Comparison of ENCODE assay signal across 9 cellular contexts in genomic region chr20:58017237-58017969, GRCh38.
DNase-seq lines count a peak whose midpoint lies in the region; ATAC-seq, FAIRE-seq and TF ChIP-seq lines count a peak whose summit lies in the region.
"Had no signal": no experiment of that assay in that cellular context is flagged by ENCODE, and none has a peak within 500 bp of the region (broad histone marks: within the 10 kb centered on the region; RNA-seq: fewer than 3 reads in every experiment).

No MANE protein-coding gene starts in this region.

- H3K27ac ChIP-seq in keratinocyte (ENCODE audit: control insufficient read depth, insufficient read depth, low read length) (peak overlapping the region; percentile 63), substantia nigra (ENCODE audit: low read depth, low read length, poor library complexity, severe bottlenecking) (peak overlapping the region; percentile 69), mesenchymal stem cell (ENCODE audit: low read length, poor library complexity, severe bottlenecking) (no peak overlapping the region), OCI-LY7 (ENCODE audit: low read depth, low read length, poor library complexity, severe bottlenecking) (no peak overlapping the region)

- peaks cover 34% of the 10 kb centered on the region for H3K4me1 ChIP-seq in keratinocyte (ENCODE audit: control insufficient read depth, extremely low read depth, insufficient read depth, low read length)
- H3K4me1 ChIP-seq in mesenchymal stem cell (ENCODE audit: control insufficient read depth, insufficient read depth, low read depth, low read length), result peaks cover 1% of the 10 kb centered on the region
- no peaks in the 10 kb centered on the region for H3K4me1 ChIP-seq in OCI-LY7 (ENCODE audit: insufficient read depth, low read length, poor library complexity, severe bottlenecking)

- no peak overlapping the region for H2BK120ac ChIP-seq in mesenchymal stem cell (ENCODE audit: low read depth, low read length)

- no peaks in the 10 kb centered on the region for H3K79me1 ChIP-seq in mesenchymal stem cell (replicated peaks; ENCODE audit: low read length, poor library complexity, severe bottlenecking)

- H3K23ac ChIP-seq in mesenchymal stem cell (ENCODE audit: low read length in 2 of 2), result no peak overlapping the region

- peak; percentile 81 for FAIRE-seq in keratinocyte (lab: Jason Lieb, UNC)

- no peaks in the 10 kb centered on the region for H3K9me2 ChIP-seq in OCI-LY7 (ENCODE audit: insufficient read depth, low read length)

- TF ChIP-seq CTCF in keratinocyte (optimal IDR thresholded peaks at IDR 0.05 in 1 of 3, IDR thresholded peaks at IDR 0.05 in 1 of 3, conservative IDR thresholded peaks at IDR 0.05 in 1 of 3; ENCODE audit: extremely low read depth in 1 of 3, insufficient read depth in 2 of 3, low read length in 3 of 3), result no peak
- TF ChIP-seq CTCF in OCI-LY7 (conservative IDR thresholded peaks at IDR 0.05; ENCODE audit: low read length), result no peak

- H3K9ac ChIP-seq in keratinocyte (ENCODE audit: control insufficient read depth, extremely low read depth, insufficient read depth, low read length) (peak overlapping the region; percentile 17), mesenchymal stem cell (ENCODE audit: low read length) (no peak overlapping the region)

- no peak overlapping the region for H3K18ac ChIP-seq in mesenchymal stem cell (ENCODE audit: low read depth in 1 of 2, low read length in 2 of 2)

- no peaks in the 10 kb centered on the region for H3K79me2 ChIP-seq in keratinocyte (ENCODE audit: control insufficient read depth, insufficient read depth, low read length)
- no peaks in the 10 kb centered on the region for H3K79me2 ChIP-seq in OCI-LY7 (ENCODE audit: insufficient read depth, low read depth, low read length)

- H4K91ac ChIP-seq in mesenchymal stem cell (ENCODE audit: low read length), result no peak overlapping the region

- H3K4me2 ChIP-seq in keratinocyte (ENCODE audit: control insufficient read depth, extremely low read depth, insufficient read depth, low read depth, low read length) (peak overlapping the region; percentile 66), mesenchymal stem cell (ENCODE audit: low read length, poor library complexity, severe bottlenecking) (no peak overlapping the region), OCI-LY7 (ENCODE audit: low read length) (no peak overlapping the region)

- peak; percentile 93 for DNase-seq in HT-29 (ENCODE audit: low spot score)
- DNase-seq in astrocyte of the hippocampus (ENCODE audit: low read depth, low spot score), result peak; percentile 85
- peak; percentile 64 for DNase-seq in keratinocyte (ENCODE audit: low read depth, low spot score)
- peak; percentile 19 to 92 (median 75) for DNase-seq in substantia nigra (lab: John Stamatoyannopoulos, UW)
- DNase-seq in mesenchymal stem cell, result no peak
- no peak for DNase-seq in OCI-LY7 (ENCODE audit: low spot score)
- DNase-seq in activated CD4-positive, alpha-beta T cell treated with anti-CD3 and anti-CD28 coated beads, Interleukin-2, amount 50 U/mL, for 4 hours, result no peak

- POLR2A ChIA-PET in OCI-LY7 (lab: Charles Lee), result no interaction called here

- H3K36me3 ChIP-seq in keratinocyte (ENCODE audit: control insufficient read depth in 2 of 2, extremely low read depth in 1 of 2, insufficient read depth in 2 of 2, low read length in 2 of 2) (no peaks in the 10 kb centered on the region), mesenchymal stem cell (ENCODE audit: control insufficient read depth in 1 of 2, insufficient read depth in 2 of 2, low read depth in 1 of 2, low read length in 2 of 2) (no peaks in the 10 kb centered on the region), OCI-LY7 (ENCODE audit: insufficient read depth, low read length) (no peaks in the 10 kb centered on the region)

- CTCF ChIA-PET in OCI-LY7 (lab: Charles Lee; ENCODE audit: unreplicated experiment), result no interaction called here

- H3K4me3 ChIP-seq in keratinocyte (ENCODE audit: control insufficient read depth in 2 of 3, extremely low read depth in 1 of 3, insufficient read depth in 2 of 3, low read depth in 1 of 3, low read length in 3 of 3) (no peak overlapping the region), mesenchymal stem cell (ENCODE audit: insufficient read depth in 1 of 2, low read depth in 1 of 2, low read length in 2 of 2) (no peak overlapping the region), OCI-LY7 (ENCODE audit: low read depth, low read length, poor library complexity, severe bottlenecking) (no peak overlapping the region)

- intact Hi-C loops in OCI-LY7 (cut with micrococcal nuclease; ENCODE audit: unreplicated experiment), result no loop called here

- no peak overlapping the region for H2AK5ac ChIP-seq in mesenchymal stem cell (ENCODE audit: low read length, severe bottlenecking)

- no peaks in the 10 kb centered on the region for H3K9me1 ChIP-seq in keratinocyte (ENCODE audit: control insufficient read depth, extremely low read depth, insufficient read depth, low read length)

- no peak overlapping the region for H4K8ac ChIP-seq in mesenchymal stem cell (ENCODE audit: low read length)

- ATAC-seq in GM18907 (IDR thresholded peaks at IDR 0.05; ENCODE audit: unreplicated experiment), result no peak
- ATAC-seq: activated T-helper 17 cell treated with anti-CD3 and anti-CD28 coated beads, Interleukin-2, amount 50 U/mL, for 72 hours had no signal

- no peak overlapping the region for H3K14ac ChIP-seq in mesenchymal stem cell (ENCODE audit: low read length in 2 of 2)

- 80% methylated on average over 20 of the region's 20 CpGs for WGBS in mesenchymal stem cell

- H2AFZ ChIP-seq in keratinocyte (ENCODE audit: control insufficient read depth, low read length) (no peak overlapping the region), mesenchymal stem cell (ENCODE audit: low read depth, low read length) (no peak overlapping the region), OCI-LY7 (ENCODE audit: low read length) (no peak overlapping the region)

- no TSS peak for BruUV-seq in OCI-LY7 (replicated peaks; lab: Mats Ljungman, UMichigan)

- no peak overlapping the region for H2BK15ac ChIP-seq in mesenchymal stem cell (ENCODE audit: low read depth, poor library complexity, severe bottlenecking)

- dilution Hi-C loops in keratinocyte (cut with MboI; ENCODE audit: extremely low pct_ligation_motif_present, low sequenced_read_pairs), result no loop called here

- H4K20me1 ChIP-seq in keratinocyte (ENCODE audit: control insufficient read depth, extremely low read depth, insufficient read depth, low read length) (no peaks in the 10 kb centered on the region), OCI-LY7 (ENCODE audit: insufficient read depth, low read length) (no peaks in the 10 kb centered on the region)

- H3K27me3 ChIP-seq in keratinocyte (ENCODE audit: control insufficient read depth, extremely low read depth, insufficient read depth, low read length) (peaks cover 8% of the 10 kb centered on the region), mesenchymal stem cell (ENCODE audit: control insufficient read depth in 1 of 2, insufficient read depth in 1 of 2, low read length in 2 of 2) (peaks cover 0 to 55% of the 10 kb centered on the region in 2 experiments)

- H3K4ac ChIP-seq in mesenchymal stem cell (ENCODE audit: low read depth in 1 of 2, low read length in 2 of 2), result no peak overlapping the region

- peaks cover 2% of the 10 kb centered on the region for H3K9me3 ChIP-seq in keratinocyte (ENCODE audit: control insufficient read depth, low read depth, low read length)
- no peaks in the 10 kb centered on the region for H3K9me3 ChIP-seq in mesenchymal stem cell (ENCODE audit: control insufficient read depth, low read length)
- H3K9me3 ChIP-seq in OCI-LY7 (ENCODE audit: low read length), result no peaks in the 10 kb centered on the region

- H2BK5ac ChIP-seq in mesenchymal stem cell (ENCODE audit: low read depth, low read length, poor library complexity, severe bottlenecking), result no peak overlapping the region

- no peak overlapping the region for H2BK12ac ChIP-seq in mesenchymal stem cell (ENCODE audit: low read length in 2 of 2)

Comparison
In these comparisons a context has a peak if more than half of its experiments do, and no peak if none do; other contexts are left out.
1. DNase-seq: peak in HT-29 (single experiment), astrocyte of the hippocampus (single experiment), keratinocyte (single experiment) and substantia nigra (49 of 49); none in mesenchymal stem cell (single experiment), OCI-LY7 (single experiment) and activated CD4-positive, alpha-beta T cell treated with anti-CD3 and anti-CD28 coated beads, Interleukin-2, amount 50 U/mL, for 4 hours (0 of 2).
2. H3K27ac ChIP-seq: peak in keratinocyte (single experiment) and substantia nigra (single experiment); none in mesenchymal stem cell (single experiment) and OCI-LY7 (single experiment).